Comparison of ENCODE assay signal across 1 cellular context in genomic region chr9:33124716-33125378, GRCh38.
TF ChIP-seq lines count a peak whose summit lies in the region.

No MANE protein-coding gene starts in this region.

TF ChIP-seq in HEK293, 187 proteins besides CTCF, POLR2A, EP300 and RAD21 (continued from another document):
- TF ChIP-seq ZNF280D (tag by site-specific recombination; IDR thresholded peaks at IDR 0.05): no peak
- no peak for TF ChIP-seq ZNF121 (tag by site-specific recombination; IDR thresholded peaks at IDR 0.05)
- no peak for TF ChIP-seq ZNF600 (tag by site-specific recombination; IDR thresholded peaks at IDR 0.05)
- TF ChIP-seq ZNF518A (tag by site-specific recombination; conservative IDR thresholded peaks at IDR 0.05; ENCODE audit: low read depth): no peak
- no peak for TF ChIP-seq ZNF18 (tag by site-specific recombination; IDR thresholded peaks at IDR 0.05)
- no peak for TF ChIP-seq ZNF174 (tag by site-specific recombination; IDR thresholded peaks at IDR 0.05)
- no peak for TF ChIP-seq ZSCAN4 (tag by site-specific recombination; IDR thresholded peaks at IDR 0.05)
- no peak for TF ChIP-seq ZNF416 (tag by site-specific recombination; IDR thresholded peaks at IDR 0.05)
- no peak for TF ChIP-seq ZNF37A (tag by site-specific recombination; IDR thresholded peaks at IDR 0.05)
